Comparison of ENCODE assay signal across 21 cellular contexts in the genomic region with DNA sequence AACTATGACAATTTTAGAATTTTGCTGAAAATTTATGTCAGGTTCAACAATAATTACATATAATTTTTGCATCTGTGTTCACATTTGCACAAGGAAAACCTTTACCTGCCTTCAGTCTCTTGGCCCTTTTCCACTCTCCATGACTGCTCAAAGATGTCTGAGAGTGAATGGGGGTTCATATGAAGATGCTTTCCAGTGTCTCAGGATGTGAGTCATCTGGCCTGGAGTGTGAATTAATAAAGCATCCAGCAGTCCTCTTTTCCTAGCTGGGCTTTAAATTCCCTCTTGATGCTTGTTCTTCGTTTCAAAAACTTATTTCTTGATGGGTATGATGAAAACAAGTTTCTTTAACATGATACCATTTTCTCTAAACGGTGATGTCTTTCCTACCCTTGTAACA.
A peak's percentile ranks its signal among the peaks of the same experiment; 100 is the strongest.
DNase-seq lines count a peak whose midpoint lies in the region; ATAC-seq, FAIRE-seq and TF ChIP-seq lines count a peak whose summit lies in the region.
"Had no signal": no experiment of that assay in that cellular context is flagged by ENCODE, and none has a peak within 500 bp of the region (broad histone marks: within the 10 kb centered on the region; RNA-seq: fewer than 3 reads in every experiment).

No MANE protein-coding gene starts in this region.

- no TSS peak for BruUV-seq in PC-3 (replicated peaks; lab: Mats Ljungman, UMichigan)
- no TSS peak for BruUV-seq in endothelial cell of umbilical vein (replicated peaks; lab: Mats Ljungman, UMichigan)

- ATAC-seq in PC-3 (no peak), HG02588 (IDR thresholded peaks at IDR 0.05; ENCODE audit: unreplicated experiment) (no peak), HG03378 (IDR thresholded peaks at IDR 0.05; ENCODE audit: unreplicated experiment) (no peak)
- ATAC-seq: left ventricle myocardium superior had no signal

- no peak overlapping the region for H2BK120ac ChIP-seq in mesenchymal stem cell (ENCODE audit: low read depth, low read length)

- H2AK5ac ChIP-seq in mesenchymal stem cell (ENCODE audit: low read length, severe bottlenecking): no peak overlapping the region

- H2AFZ ChIP-seq in PC-3 (ENCODE audit: low read length): no peak overlapping the region
- no peak overlapping the region for H2AFZ ChIP-seq in endothelial cell of umbilical vein (ENCODE audit: low read depth, low read length)
- H2AFZ ChIP-seq in mesenchymal stem cell (ENCODE audit: low read depth, low read length): no peak overlapping the region

- H3K36me3 Mint-ChIP-seq in activated CD4-positive, alpha-beta memory T cell treated with anti-CD3 and anti-CD28 coated beads, Interleukin-2, amount 10 ng/mL, durations not matched to agents 7 days and 5 days (ENCODE audit: low read depth): no peaks in the 10 kb centered on the region

- H4K91ac ChIP-seq in mesenchymal stem cell (ENCODE audit: low read length): no peak overlapping the region

- H3K4me3 Mint-ChIP-seq in activated CD4-positive, alpha-beta memory T cell treated with anti-CD3 and anti-CD28 coated beads, Interleukin-2, amount 10 ng/mL, durations not matched to agents 7 days and 5 days: no peak overlapping the region
- H3K4me3 Mint-ChIP-seq: central memory CD8-positive, alpha-beta T cell; type B pancreatic cell had no signal

- H3K9ac ChIP-seq in PC-3 (ENCODE audit: low read length) (no peak overlapping the region), endothelial cell of umbilical vein (replicated peaks; ENCODE audit: extremely low read depth, insufficient read depth, low read length) (no peak overlapping the region), mesenchymal stem cell (ENCODE audit: low read length) (no peak overlapping the region)

- no peak for TF ChIP-seq POLR2A in endothelial cell of umbilical vein (IDR thresholded peaks at IDR 0.05; ENCODE audit: low read depth, low read length)

- no peak for TF ChIP-seq CTCF in PC-3 (conservative IDR thresholded peaks at IDR 0.05; ENCODE audit: low read depth, low read length)
- no peak for TF ChIP-seq CTCF in endothelial cell of umbilical vein (IDR thresholded peaks at IDR 0.05; ENCODE audit: extremely low read depth in 1 of 2, insufficient read depth in 1 of 2, low read depth in 1 of 2, low read length in 2 of 2)
- TF ChIP-seq CTCF in BE2C (IDR thresholded peaks at IDR 0.05; ENCODE audit: low read depth, low read length): no peak

- H4K8ac ChIP-seq in mesenchymal stem cell (ENCODE audit: low read length): no peak overlapping the region

- FAIRE-seq in endothelial cell of umbilical vein (lab: Jason Lieb, UNC): peak; percentile 62

- H3K9me2 ChIP-seq in PC-3 (replicated peaks; ENCODE audit: low read length): no peaks in the 10 kb centered on the region

- H2BK15ac ChIP-seq in mesenchymal stem cell (ENCODE audit: low read depth, poor library complexity, severe bottlenecking): no peak overlapping the region

- no peak overlapping the region for H3K14ac ChIP-seq in mesenchymal stem cell (ENCODE audit: low read length in 2 of 2)

- WGBS in mesenchymal stem cell: 60% methylated on average over 1 of the region's 2 CpGs

- H3K9me3 Mint-ChIP-seq in activated CD4-positive, alpha-beta memory T cell treated with anti-CD3 and anti-CD28 coated beads, Interleukin-2, amount 10 ng/mL, durations not matched to agents 7 days and 5 days: peaks cover 10% of the 10 kb centered on the region

- H3K79me1 ChIP-seq in mesenchymal stem cell (replicated peaks; ENCODE audit: low read length, poor library complexity, severe bottlenecking): no peaks in the 10 kb centered on the region

- no peaks in the 10 kb centered on the region for H3K79me2 ChIP-seq in PC-3 (ENCODE audit: low read length)
- no peaks in the 10 kb centered on the region for H3K79me2 ChIP-seq in endothelial cell of umbilical vein (ENCODE audit: control insufficient read depth, insufficient read depth, low read length)

- H3K18ac ChIP-seq in mesenchymal stem cell (ENCODE audit: low read depth in 1 of 2, low read length in 2 of 2): no peak overlapping the region

- no peak overlapping the region for H3K23ac ChIP-seq in mesenchymal stem cell (ENCODE audit: low read length in 2 of 2)

- H2BK12ac ChIP-seq in mesenchymal stem cell (ENCODE audit: low read length in 2 of 2): no peak overlapping the region

- H3K9me3 ChIP-seq in PC-3 (ENCODE audit: low read length) (no peaks in the 10 kb centered on the region), endothelial cell of umbilical vein (replicated peaks; ENCODE audit: control insufficient read depth, insufficient read depth, low read length) (no peaks in the 10 kb centered on the region), mesenchymal stem cell (ENCODE audit: control insufficient read depth, low read length) (peaks cover 21% of the 10 kb centered on the region), BE2C (no peaks in the 10 kb centered on the region)

- H3K27me3 ChIP-seq in PC-3 (ENCODE audit: low read length) (no peaks in the 10 kb centered on the region), endothelial cell of umbilical vein (ENCODE audit: control insufficient read depth in 2 of 2, insufficient read depth in 2 of 2, low read length in 2 of 2) (no peaks in the 10 kb centered on the region), mesenchymal stem cell (ENCODE audit: control insufficient read depth in 1 of 2, insufficient read depth in 1 of 2, low read length in 2 of 2) (no peaks in the 10 kb centered on the region), BE2C (no peaks in the 10 kb centered on the region)

- dilution Hi-C loops in endothelial cell of umbilical vein (cut with MboI; ENCODE audit: extremely low pct_ligation_motif_present, low sequenced_read_pairs): no loop called here

- no peaks in the 10 kb centered on the region for H4K20me1 ChIP-seq in PC-3 (ENCODE audit: low read length)
- H4K20me1 ChIP-seq in endothelial cell of umbilical vein (replicated peaks; ENCODE audit: control insufficient read depth, extremely low read depth, insufficient read depth, low read length): no peaks in the 10 kb centered on the region

- POLR2A ChIA-PET in PC-3 (lab: Charles Lee; ENCODE audit: unreplicated experiment): no interaction called here
- POLR2A ChIA-PET in endothelial cell of umbilical vein (lab: Charles Lee): no interaction called here
- POLR2A ChIA-PET in activated CD4-positive, alpha-beta memory T cell treated with anti-CD3 and anti-CD28 coated beads, Interleukin-2, amount 10 ng/mL, durations not matched to agents 7 days and 5 days (lab: Charles Lee): no interaction called here

- H3K9me1 ChIP-seq in endothelial cell of umbilical vein (replicated peaks; ENCODE audit: control insufficient read depth, extremely low read depth, insufficient read depth, low read length): no peaks in the 10 kb centered on the region

- H3K4ac ChIP-seq in mesenchymal stem cell (ENCODE audit: low read depth in 1 of 2, low read length in 2 of 2): no peak overlapping the region

- H3K4me3 ChIP-seq in PC-3 (ENCODE audit: low read length) (no peak overlapping the region), endothelial cell of umbilical vein (replicated peaks in 1 of 3; ENCODE audit: insufficient read depth in 1 of 3, low read depth in 1 of 3, low read length in 3 of 3) (no peak overlapping the region), mesenchymal stem cell (ENCODE audit: insufficient read depth in 1 of 2, low read depth in 1 of 2, low read length in 2 of 2) (no peak overlapping the region), BE2C (ENCODE audit: low read depth, low read length) (no peak overlapping the region)

- H3K27me3 Mint-ChIP-seq in activated CD4-positive, alpha-beta memory T cell treated with anti-CD3 and anti-CD28 coated beads, Interleukin-2, amount 10 ng/mL, durations not matched to agents 7 days and 5 days: no peaks in the 10 kb centered on the region
- H3K27me3 Mint-ChIP-seq: central memory CD8-positive, alpha-beta T cell; type B pancreatic cell had no signal

- H3F3A ChIP-seq in PC-3 (ENCODE audit: low read length, unreplicated experiment): no peaks in the 10 kb centered on the region

- H3K4me1 ChIP-seq in PC-3 (ENCODE audit: insufficient read depth, low read length) (no peaks in the 10 kb centered on the region), endothelial cell of umbilical vein (ENCODE audit: control insufficient read depth, extremely low read depth, insufficient read depth, low read length) (no peaks in the 10 kb centered on the region), mesenchymal stem cell (ENCODE audit: control insufficient read depth, insufficient read depth, low read depth, low read length) (no peaks in the 10 kb centered on the region), BE2C (no peaks in the 10 kb centered on the region)
- H3K4me1 ChIP-seq: Caco-2 had no signal

- H3K4me1 Mint-ChIP-seq in activated CD4-positive, alpha-beta memory T cell treated with anti-CD3 and anti-CD28 coated beads, Interleukin-2, amount 10 ng/mL, durations not matched to agents 7 days and 5 days: no peaks in the 10 kb centered on the region
- H3K4me1 Mint-ChIP-seq: central memory CD8-positive, alpha-beta T cell had no signal

- DNase-seq in ELR (ENCODE audit: low read depth) (peak; percentile 70), PC-3 (peak; percentile 8), endothelial cell of umbilical vein (ENCODE audit: low read depth, low spot score) (no peak), mesenchymal stem cell (peak; percentile 25), BE2C (no peak)
- DNase-seq in activated CD4-positive, alpha-beta memory T cell treated with anti-CD3 and anti-CD28 coated beads, Interleukin-2, amount 10 ng/mL, durations not matched to agents 7 days and 5 days: no peak
- DNase-seq: activated CD4-positive, alpha-beta T cell treated with anti-CD3 and anti-CD28 coated beads, Interleukin-2, amount 50 U/mL, for 1 hour; activated effector memory CD4-positive, alpha-beta T cell treated with anti-CD3 and anti-CD28 coated beads, Interleukin-2, amount 50 U/mL, for 16 hours; AML-193; Caco-2; DND-41; glutamatergic neuron; KG1; left ventricle myocardium superior; NCI-H187; NCI-H774; SIG-M5 had no signal

- H3K27ac ChIP-seq in PC-3 (ENCODE audit: low read length): no peak overlapping the region
- H3K27ac ChIP-seq in endothelial cell of umbilical vein (ENCODE audit: insufficient read depth, low read depth, low read length): no peak overlapping the region
- no peak overlapping the region for H3K27ac ChIP-seq in mesenchymal stem cell (ENCODE audit: low read length, poor library complexity, severe bottlenecking)

- H3K4me2 ChIP-seq in PC-3 (ENCODE audit: low read length) (no peak overlapping the region), endothelial cell of umbilical vein (ENCODE audit: insufficient read depth, low read length) (no peak overlapping the region), mesenchymal stem cell (ENCODE audit: low read length, poor library complexity, severe bottlenecking) (no peak overlapping the region)

- H3K27ac Mint-ChIP-seq in activated CD4-positive, alpha-beta memory T cell treated with anti-CD3 and anti-CD28 coated beads, Interleukin-2, amount 10 ng/mL, durations not matched to agents 7 days and 5 days: no peak overlapping the region
- H3K27ac Mint-ChIP-seq: type B pancreatic cell had no signal

- H3K36me3 ChIP-seq in PC-3 (ENCODE audit: low read depth, low read length): no peaks in the 10 kb centered on the region
- no peaks in the 10 kb centered on the region for H3K36me3 ChIP-seq in endothelial cell of umbilical vein (ENCODE audit: control insufficient read depth in 2 of 2, extremely low read depth in 1 of 2, insufficient read depth in 2 of 2, low read length in 2 of 2)
- H3K36me3 ChIP-seq in mesenchymal stem cell (ENCODE audit: control insufficient read depth in 1 of 2, insufficient read depth in 2 of 2, low read depth in 1 of 2, low read length in 2 of 2): peaks cover 0 to 10% of the 10 kb centered on the region in 2 experiments
- H3K36me3 ChIP-seq in BE2C: no peaks in the 10 kb centered on the region

- no peak overlapping the region for H2BK5ac ChIP-seq in mesenchymal stem cell (ENCODE audit: low read depth, low read length, poor library complexity, severe bottlenecking)

- CTCF ChIA-PET in PC-3 (lab: Charles Lee) (no interaction called here), endothelial cell of umbilical vein (lab: Charles Lee) (no interaction called here)
- CTCF ChIA-PET in activated CD4-positive, alpha-beta memory T cell treated with anti-CD3 and anti-CD28 coated beads, Interleukin-2, amount 10 ng/mL, durations not matched to agents 7 days and 5 days (lab: Charles Lee): no interaction called here

- intact Hi-C loops in PC-3 (cut with micrococcal nuclease): no loop called here
- intact Hi-C loops in endothelial cell of umbilical vein (cut with micrococcal nuclease): no loop called here

Comparison
In these comparisons a context has a peak if more than half of its experiments do, and no peak if none do; other contexts are left out.
1. DNase-seq: peak in ELR (single experiment), PC-3 (single experiment) and mesenchymal stem cell (single experiment); none in endothelial cell of umbilical vein (single experiment), activated CD4-positive, alpha-beta memory T cell treated with anti-CD3 and anti-CD28 coated beads, Interleukin-2, amount 10 ng/mL, durations not matched to agents 7 days and 5 days (single experiment) and BE2C (single experiment).